ENCODE assay signal across 10 cellular contexts in the genomic region with DNA sequence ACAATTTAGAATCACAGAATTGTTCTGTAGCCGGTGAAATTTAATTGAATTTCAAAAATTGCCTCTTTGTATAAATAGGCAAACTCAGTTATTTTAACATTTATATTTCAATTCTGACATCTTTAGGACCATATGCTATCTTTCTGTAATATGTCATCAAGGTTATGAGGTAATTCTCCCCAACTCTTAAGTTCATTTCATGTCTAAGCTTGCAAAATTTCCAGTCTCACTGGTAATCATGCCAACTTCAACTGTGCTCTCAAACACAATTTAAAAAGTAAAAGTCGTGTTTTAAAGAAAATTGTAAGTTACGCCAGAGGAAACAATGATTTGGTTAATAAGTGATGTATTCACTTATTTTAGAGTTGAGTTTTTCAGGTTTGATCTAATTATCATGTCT. TPM values are rescaled to one million over a fixed set of nuclear protein-coding genes. Genes with fewer than 3 reads are reported as not detected.
DNase-seq lines count a peak whose midpoint lies in the region; ATAC-seq, FAIRE-seq and TF ChIP-seq lines count a peak whose summit lies in the region.
"Had no signal": no experiment of that assay in that cellular context is flagged by ENCODE, and none has a peak within 500 bp of the region (broad histone marks: within the 10 kb centered on the region; RNA-seq: fewer than 3 reads in every experiment).

No MANE protein-coding gene starts in this region.

- H3K4me3 ChIP-seq in Caco-2 (ENCODE audit: low read depth, low read length) (no peak overlapping the region), MM.1S (ENCODE audit: low read length) (no peak overlapping the region), osteoblast (ENCODE audit: insufficient read depth, low read length) (peak overlapping the region; percentile 88)

- H3K36me3 ChIP-seq in Caco-2 (ENCODE audit: control insufficient read depth, insufficient read depth, low read length) (no peaks in the 10 kb centered on the region), MM.1S (replicated peaks; ENCODE audit: insufficient read depth, low read length) (no peaks in the 10 kb centered on the region), osteoblast (ENCODE audit: insufficient read depth, low read length) (no peaks in the 10 kb centered on the region)
- H3K36me3 ChIP-seq: HAP-1 had no signal

- intact Hi-C loops in Caco-2 (cut with micrococcal nuclease; ENCODE audit: unreplicated experiment) = loop anchor here (5.0 kb wide), 1 partner anchor 65 kb away; no protein-coding TSS in a partner anchor

- no peak for DNase-seq in Caco-2
- no peak for DNase-seq in MM.1S
- no peak for DNase-seq in osteoblast (ENCODE audit: insufficient read length, low spot score, missing footprints)
- no peak for DNase-seq in HUDEP-2 (lab: John Stamatoyannopoulos, UW; ENCODE audit: unreplicated experiment in 76 of 76)
- DNase-seq in DMS79 treated with DMSO at 0.1 percent for 48 hours (lab: John Stamatoyannopoulos, UW) = no peak

- CTCF ChIA-PET in Caco-2 (lab: Charles Lee) = interaction anchor here (2.7 to 2.9 kb wide), 2 partner anchors 11 to 43 kb away, joined by 6 to 19 read pairs; no protein-coding TSS in a partner anchor

- no peaks in the 10 kb centered on the region for H3K27me3 ChIP-seq in Caco-2 (replicated peaks; ENCODE audit: control insufficient read depth, insufficient read depth, low read length)
- H3K27me3 ChIP-seq in MM.1S (replicated peaks; ENCODE audit: insufficient read depth, low read length) = no peaks in the 10 kb centered on the region
- H3K27me3 ChIP-seq in osteoblast (ENCODE audit: insufficient read depth, low read length) = no peaks in the 10 kb centered on the region

- POLR2A ChIA-PET in Caco-2 (lab: Charles Lee) = no interaction called here

- H3K4me2 ChIP-seq in MM.1S (ENCODE audit: low read depth, low read length) (peak overlapping the region; percentile 78; the same call in 1 of the 2 replicates), osteoblast (ENCODE audit: insufficient read depth, low read length) (peak overlapping the region; percentile 97)

- H3K4me1 ChIP-seq in Caco-2 = peaks cover 25% of the 10 kb centered on the region
- H3K4me1 ChIP-seq in MM.1S (ENCODE audit: low read length) = peaks cover 21% of the 10 kb centered on the region
- peaks cover 47% of the 10 kb centered on the region for H3K4me1 ChIP-seq in osteoblast (ENCODE audit: insufficient read depth, low read length)

- ATAC-seq in HG03520 (IDR thresholded peaks at IDR 0.05; ENCODE audit: unreplicated experiment) (no peak), GM21381 (IDR thresholded peaks at IDR 0.05; ENCODE audit: unreplicated experiment) (no peak)

- H3K79me2 ChIP-seq in MM.1S (ENCODE audit: low read length) (0 out of 2 replicates have a peak, but pooled peaks cover 9% of the 10 kb centered on the region), osteoblast (ENCODE audit: insufficient read depth, low read length) (peaks cover 48% of the 10 kb centered on the region)

- no peak overlapping the region for H3K27ac Mint-ChIP-seq in Caco-2 (ENCODE audit: unreplicated experiment)

- BruUV-seq in Caco-2 (replicated peaks; lab: Mats Ljungman, UMichigan) = no TSS peak

- FAIRE-seq in colon (lab: Jason Lieb, UNC) = peak; percentile 36

- peaks cover 17% of the 10 kb centered on the region for H3K4me1 Mint-ChIP-seq in Caco-2 (ENCODE audit: low read depth, unreplicated experiment)

- peak overlapping the region; percentile 91 for H3K4me3 Mint-ChIP-seq in Caco-2 (ENCODE audit: unreplicated experiment)

- H3K36me3 Mint-ChIP-seq in Caco-2 (ENCODE audit: insufficient read depth, unreplicated experiment) = no peaks in the 10 kb centered on the region

- H3K9me3 ChIP-seq in Caco-2 (no peaks in the 10 kb centered on the region), MM.1S (replicated peaks; ENCODE audit: insufficient read depth, low read length) (no peaks in the 10 kb centered on the region), osteoblast (ENCODE audit: low read depth, low read length) (no peaks in the 10 kb centered on the region)
- H3K9me3 ChIP-seq: HAP-1 had no signal

- H2AFZ ChIP-seq in MM.1S (ENCODE audit: low read length) (no peak overlapping the region), osteoblast (ENCODE audit: low read length) (no peak overlapping the region)

- no peak for TF ChIP-seq CTCF in Caco-2 (IDR thresholded peaks at IDR 0.05; ENCODE audit: insufficient read depth in 1 of 2, low read depth in 1 of 2, low read length in 1 of 2, severe bottlenecking in 1 of 2, unreplicated experiment in 1 of 2)
- no peak for TF ChIP-seq CTCF in MM.1S (IDR thresholded peaks at IDR 0.05; ENCODE audit: low read length)
- TF ChIP-seq CTCF in osteoblast (IDR thresholded peaks at IDR 0.05; ENCODE audit: extremely low read depth, low read depth, low read length) = no peak

- no peak overlapping the region for H3K9ac ChIP-seq in MM.1S (ENCODE audit: low read length)

- H4K20me1 ChIP-seq in MM.1S (ENCODE audit: insufficient read depth, low read length) (no peaks in the 10 kb centered on the region), osteoblast (ENCODE audit: insufficient read depth, low read length) (no peaks in the 10 kb centered on the region)

- no peaks in the 10 kb centered on the region for H3K27me3 Mint-ChIP-seq in Caco-2 (ENCODE audit: insufficient read depth, unreplicated experiment)
- H3K27me3 Mint-ChIP-seq: progenitor cell of endocrine pancreas had no signal

- peaks cover 25% of the 10 kb centered on the region for H3F3A ChIP-seq in MM.1S (ENCODE audit: insufficient read depth, low read length)

- H3K9me3 Mint-ChIP-seq in Caco-2 (ENCODE audit: unreplicated experiment) = no peaks in the 10 kb centered on the region

- no peaks in the 10 kb centered on the region for H3K9me2 ChIP-seq in MM.1S (replicated peaks; ENCODE audit: insufficient read depth, low read length)

- no peak overlapping the region for H3K27ac ChIP-seq in MM.1S (ENCODE audit: low read length)
- peak overlapping the region; percentile 91 for H3K27ac ChIP-seq in osteoblast (ENCODE audit: low read depth, low read length)

RNA-seq across cellular contexts. Expression of gene NCOA7, which starts 1.4 kb away (rescaled TPM):
- total RNA-seq in Caco-2 (2022) (62.0 and 67.9 TPM in 2 replicates), osteoblast (30.4 and 34.0 TPM in 2 replicates)

RNA-seq across cellular contexts. Expression of gene HEY2, which starts 42.7 kb away (rescaled TPM):
- 0.12 TPM in 1 of 2 replicates, not detected in the other for total RNA-seq in Caco-2 (2022)
- 2.2 and 2.4 TPM in 2 replicates for total RNA-seq in osteoblast
